Comparison of ENCODE assay signal across 11 cellular contexts in genomic region chr11:56748597-56748996, GRCh38. TPM values are rescaled to one million over a fixed set of nuclear protein-coding genes. Genes with fewer than 3 reads are reported as not detected.
"Had no signal": no experiment of that assay in that cellular context is flagged by ENCODE, and none has a peak within 500 bp of the region (broad histone marks: within the 10 kb centered on the region; RNA-seq: fewer than 3 reads in every experiment).

TSS of gene OR9G4 (minus strand) at chr11:56748697. CDS start at chr11:56743766, 4,931 bp downstream.

- H3K9ac ChIP-seq: GM23248 had no signal

- H3K4me1 ChIP-seq: HAP-1 had no signal

- H2AFZ ChIP-seq: GM23248, GM23338 had no signal

- ATAC-seq: GM23338, HCT116 had no signal

- H3K4me2 ChIP-seq: GM23338 had no signal

- H3K36me3 ChIP-seq: HAP-1 had no signal

- DNase-seq: GM23248, GOT3, H7, H9, HCEC 1CT, HFFc6 had no signal

- H3K27ac ChIP-seq: GM23248 had no signal

- H3K9me3 ChIP-seq: HAP-1 had no signal

- FAIRE-seq: H54 had no signal

- H3K4me3 ChIP-seq: GM23248, GM23338, HAP-1 had no signal

RNA-seq across cellular contexts. Expression of gene OR9G4, which starts in this region (rescaled TPM):
- total RNA-seq: GM23248, GM23338, H4, H7, H9, HFFc6 had no signal
- polyA plus RNA-seq: GM23248, GM23338 had no signal
